18 cellular contexts compared by ENCODE assay signal in the genomic region with DNA sequence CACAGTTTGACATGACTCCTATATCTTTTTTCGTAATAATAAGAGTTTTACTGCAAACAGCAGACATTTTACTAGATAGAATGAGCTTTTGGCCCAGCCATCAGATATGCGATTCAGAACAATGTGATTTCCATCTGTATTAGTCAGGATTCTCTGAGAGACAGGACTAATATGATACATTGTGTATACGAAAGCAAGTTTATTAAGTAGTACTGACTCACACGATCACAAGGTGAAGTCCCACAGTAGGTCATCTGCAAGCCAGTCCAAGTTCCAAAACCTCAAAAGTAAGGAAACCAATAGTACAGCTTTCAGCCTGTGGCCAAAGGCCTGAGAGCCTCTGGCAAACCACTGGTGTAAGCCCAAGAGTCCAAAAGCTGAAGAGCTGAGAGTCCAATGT.
"Had no signal": no experiment of that assay in that cellular context is flagged by ENCODE, and none has a peak within 500 bp of the region (broad histone marks: within the 10 kb centered on the region; RNA-seq: fewer than 3 reads in every experiment).

No MANE protein-coding gene starts in this region.

- H3K4me1 ChIP-seq: adrenal gland, pancreas had no signal

- DNase-seq: activated CD8-positive, alpha-beta T cell treated with anti-CD3 and anti-CD28 coated beads for 36 hours; activated effector memory CD4-positive, alpha-beta T cell treated with Interleukin-2 at 50 U/mL for 16 hours; activated T-cell treated with anti-CD3 and anti-CD28 coated beads, Interleukin-2, amount 50 U/mL, for 4 hours; adrenal gland; cerebellar nuclear complex; effector memory CD4-positive, alpha-beta T cell; naive thymus-derived CD8-positive, alpha-beta T cell; pancreas; SK-N-SH; spleen; T-helper 1 cell; WERI-Rb-1 had no signal

- H3K9ac ChIP-seq: SK-N-SH had no signal

- H3K4me3 ChIP-seq: adrenal gland, pancreas, spleen had no signal

- H3K4me3 Mint-ChIP-seq: activated CD8-positive, alpha-beta T cell treated with anti-CD3 and anti-CD28 coated beads for 36 hours; activated naive CD4-positive, alpha-beta T cell treated with anti-CD3 and anti-CD28 coated beads, Interleukin-2, amount 50 U/mL, for 24 hours; activated T-cell treated with anti-CD3 and anti-CD28 coated beads, Interleukin-2, amount 50 U/mL, for 4 hours; brain; dendritic cell treated with granulocyte-macrophage colony-stimulating factor and Interleukin-4, amounts not matched to agents 40 ng/mL and 50 ng/mL, for 4 days; naive thymus-derived CD8-positive, alpha-beta T cell; stimulated activated naive CD8-positive, alpha-beta T cell treated with anti-CD3 and anti-CD28 coated beads, Interleukin-15, Interleukin-2, amounts not matched to agents 100 ng/mL and 50 ng/mL, for 24 hours; type B pancreatic cell had no signal

- H3K27ac ChIP-seq: adrenal gland, pancreas, spleen, WERI-Rb-1 had no signal

- H3K36me3 Mint-ChIP-seq: activated naive CD4-positive, alpha-beta T cell treated with anti-CD3 and anti-CD28 coated beads, Interleukin-2, amount 50 U/mL, for 24 hours; brain; naive thymus-derived CD8-positive, alpha-beta T cell; type B pancreatic cell had no signal

- H3K9me3 ChIP-seq: adrenal gland, pancreas, SK-N-SH, spleen had no signal

- ATAC-seq: activated CD8-positive, alpha-beta T cell treated with anti-CD3 and anti-CD28 coated beads for 36 hours; activated T-cell treated with anti-CD3 and anti-CD28 coated beads, Interleukin-2, amount 50 U/mL, for 4 hours; naive thymus-derived CD8-positive, alpha-beta T cell; pancreas; sciatic nerve had no signal

- FAIRE-seq: pancreas had no signal

- H3K9me3 Mint-ChIP-seq: activated CD8-positive, alpha-beta T cell treated with anti-CD3 and anti-CD28 coated beads for 36 hours; activated naive CD4-positive, alpha-beta T cell treated with anti-CD3 and anti-CD28 coated beads, Interleukin-2, amount 50 U/mL, for 24 hours; activated T-cell treated with anti-CD3 and anti-CD28 coated beads, Interleukin-2, amount 50 U/mL, for 4 hours; brain; dendritic cell treated with granulocyte-macrophage colony-stimulating factor and Interleukin-4, amounts not matched to agents 40 ng/mL and 50 ng/mL, for 4 days; type B pancreatic cell had no signal

- H3K4me2 ChIP-seq: SK-N-SH had no signal

- H3K36me3 ChIP-seq: adrenal gland, pancreas, spleen, WERI-Rb-1 had no signal

- H3K4me1 Mint-ChIP-seq: activated naive CD4-positive, alpha-beta T cell treated with anti-CD3 and anti-CD28 coated beads, Interleukin-2, amount 50 U/mL, for 24 hours; brain had no signal

- H3K27me3 Mint-ChIP-seq: activated CD8-positive, alpha-beta T cell treated with anti-CD3 and anti-CD28 coated beads for 36 hours; activated naive CD4-positive, alpha-beta T cell treated with anti-CD3 and anti-CD28 coated beads, Interleukin-2, amount 50 U/mL, for 24 hours; brain; stimulated activated naive CD8-positive, alpha-beta T cell treated with anti-CD3 and anti-CD28 coated beads, Interleukin-15, Interleukin-2, amounts not matched to agents 100 ng/mL and 50 ng/mL, for 24 hours; type B pancreatic cell had no signal

- H3K27ac Mint-ChIP-seq: activated CD8-positive, alpha-beta T cell treated with anti-CD3 and anti-CD28 coated beads for 36 hours; activated naive CD4-positive, alpha-beta T cell treated with anti-CD3 and anti-CD28 coated beads, Interleukin-2, amount 50 U/mL, for 24 hours; brain; dendritic cell treated with granulocyte-macrophage colony-stimulating factor and Interleukin-4, amounts not matched to agents 40 ng/mL and 50 ng/mL, for 4 days; stimulated activated naive CD8-positive, alpha-beta T cell treated with anti-CD3 and anti-CD28 coated beads, Interleukin-15, Interleukin-2, amounts not matched to agents 100 ng/mL and 50 ng/mL, for 24 hours; type B pancreatic cell had no signal

- H3K27me3 ChIP-seq: adrenal gland, pancreas, spleen had no signal
